ENCODE assay signal across 9 cellular contexts in genomic region chr18:11947214-11948119, GRCh38. TPM values are rescaled to one million over a fixed set of nuclear protein-coding genes. Genes with fewer than 3 reads are reported as not detected.
DNase-seq lines count a peak whose midpoint lies in the region; ATAC-seq, FAIRE-seq and TF ChIP-seq lines count a peak whose summit lies in the region.
"Had no signal": no experiment of that assay in that cellular context is flagged by ENCODE, and none has a peak within 500 bp of the region (broad histone marks: within the 10 kb centered on the region; RNA-seq: fewer than 3 reads in every experiment).

No MANE protein-coding gene starts in this region.

- DNase-seq in SK-N-SH (no peak), SHP77 treated with DMSO at 0.1 percent for 48 hours (lab: John Stamatoyannopoulos, UW) (peak; percentile 59), frontal cortex (ENCODE audit: low spot score in 2 of 2) (peak; percentile 54 to 72), substantia nigra (lab: John Stamatoyannopoulos, UW) (peak; percentile 15 to 86 (median 68))
- peak; percentile 58 for DNase-seq in activated naive CD4-positive, alpha-beta T cell treated with Interleukin-2 at 50 U/mL for 16 hours

- H3K36me3 ChIP-seq in SK-N-SH (replicated peaks in 1 of 2; ENCODE audit: control insufficient read depth in 1 of 2, insufficient read depth in 2 of 2, low read length in 1 of 2) (no peaks in the 10 kb centered on the region), neutrophil (no peaks in the 10 kb centered on the region)

- no peak for TF ChIP-seq RAD21 in SK-N-SH (IDR thresholded peaks at IDR 0.05; ENCODE audit: low read length)

- H3K27ac ChIP-seq in SK-N-SH (ENCODE audit: low read depth in 2 of 2, low read length in 1 of 2) = no peak overlapping the region
- peak overlapping the region; percentile 86 for H3K27ac ChIP-seq in neutrophil
- H3K27ac ChIP-seq in substantia nigra (ENCODE audit: low read depth, low read length, poor library complexity, severe bottlenecking) = peak overlapping the region; percentile 59

- no peak overlapping the region for H3K9ac ChIP-seq in SK-N-SH

- ATAC-seq in SK-N-SH treated with all-trans-retinoic acid at 6 μM for 48 hours = peak; percentile 38; the same call in 2 of the 3 replicates
- ATAC-seq in HG03139 (IDR thresholded peaks at IDR 0.05; ENCODE audit: unreplicated experiment) = peak; percentile 75

- H4K20me1 ChIP-seq in SK-N-SH (ENCODE audit: insufficient read depth) = no peaks in the 10 kb centered on the region

- no peaks in the 10 kb centered on the region for H3K79me2 ChIP-seq in SK-N-SH (ENCODE audit: insufficient read depth)

- H3K4me2 ChIP-seq in SK-N-SH = no peak overlapping the region

- WGBS in SK-N-SH (ENCODE audit: low lambda C conversion rate) = 61% methylated on average over 26 of the region's 52 CpGs

- TF ChIP-seq EP300 in SK-N-SH (IDR thresholded peaks at IDR 0.05; ENCODE audit: borderline replicate concordance in 1 of 2, low read depth in 1 of 2, low read length in 1 of 2) = no peak

- H3K4me3 ChIP-seq in SK-N-SH (ENCODE audit: low read depth in 2 of 2, low read length in 1 of 2) (no peak overlapping the region), neutrophil (ENCODE audit: low read depth in 1 of 2, low read length in 1 of 2) (peak overlapping the region; percentile 65 to 75)

- POLR2A ChIA-PET in SK-N-SH (lab: Yijun Ruan, JAX) = no interaction called here

- no peaks in the 10 kb centered on the region for H3F3A ChIP-seq in SK-N-SH (replicated peaks; ENCODE audit: insufficient read depth)

- no peak overlapping the region for H2AFZ ChIP-seq in SK-N-SH (ENCODE audit: low read depth)

- H3K9me3 ChIP-seq in SK-N-SH (no peaks in the 10 kb centered on the region), neutrophil (no peaks in the 10 kb centered on the region)

- H3K4me1 ChIP-seq in SK-N-SH (ENCODE audit: control insufficient read depth in 1 of 2, insufficient read depth in 2 of 2, low read depth in 1 of 2, low read length in 1 of 2) (no peaks in the 10 kb centered on the region), neutrophil (ENCODE audit: control insufficient read depth in 1 of 2, insufficient read depth in 1 of 2, low read depth in 1 of 2, low read length in 1 of 2) (peaks cover 20 to 21% of the 10 kb centered on the region in 2 experiments)

- no peak for TF ChIP-seq CTCF in SK-N-SH (IDR thresholded peaks at IDR 0.05)
- no peak for TF ChIP-seq CTCF in neutrophil (IDR thresholded peaks at IDR 0.05)

- CTCF ChIA-PET in SK-N-SH (lab: Yijun Ruan, JAX) = interaction anchor here (1.7 to 6.4 kb wide), 3 partner anchors 9 to 91 kb away, joined by 4 to 41 read pairs (median 28); no protein-coding TSS in a partner anchor

- H3K27me3 ChIP-seq in SK-N-SH (ENCODE audit: insufficient read depth) = no peaks in the 10 kb centered on the region; the same call in 1 of the 2 replicates
- no peaks in the 10 kb centered on the region for H3K27me3 ChIP-seq in neutrophil

- FAIRE-seq in frontal cortex (lab: Jason Lieb, UNC) = no peak
- FAIRE-seq: A204.1 had no signal

- H3K9me2 ChIP-seq in SK-N-SH = no peaks in the 10 kb centered on the region

TF ChIP-seq in SK-N-SH treated with all-trans-retinoic acid at 6 μM for 48 hours, 23 proteins besides CTCF, POLR2A, EP300 and RAD21 (continues in another document):
- TF ChIP-seq ZC3H10 (CRISPR knock-in tag; IDR thresholded peaks at IDR 0.05) (no peak), ESRRG (CRISPR knock-in tag; IDR thresholded peaks at IDR 0.05) (no peak), SNAI2 (CRISPR knock-in tag; IDR thresholded peaks at IDR 0.05) (no peak), ZFP3 (CRISPR knock-in tag; IDR thresholded peaks at IDR 0.05) (no peak), RARB (CRISPR knock-in tag; IDR thresholded peaks at IDR 0.05) (no peak), CREB5 (CRISPR knock-in tag; IDR thresholded peaks at IDR 0.05; ENCODE audit: low read depth) (no peak), PPARA (CRISPR knock-in tag; IDR thresholded peaks at IDR 0.05; ENCODE audit: borderline replicate concordance) (no peak), ZFP30 (CRISPR knock-in tag; IDR thresholded peaks at IDR 0.05) (no peak), ZNF8 (CRISPR knock-in tag; IDR thresholded peaks at IDR 0.05) (no peak)

TF ChIP-seq in SK-N-SH, 30 proteins besides CTCF, POLR2A, EP300 and RAD21:
- no peak for TF ChIP-seq EZH2phosphoT487 (IDR thresholded peaks at IDR 0.05; ENCODE audit: borderline replicate concordance, low read depth)
- no peak for TF ChIP-seq POLR2AphosphoS5 (IDR thresholded peaks at IDR 0.05; ENCODE audit: low read depth, low read length)
- TF ChIP-seq PBX3 (IDR thresholded peaks at IDR 0.05) = no peak
- no peak for TF ChIP-seq GATA2 (CRISPR knock-in tag; IDR thresholded peaks at IDR 0.05)
- TF ChIP-seq USF2 (IDR thresholded peaks at IDR 0.05; ENCODE audit: borderline replicate concordance, low read depth, low read length) = no peak

RNA-seq across cellular contexts. Expression of gene IMPA2, which starts 33.8 kb away (rescaled TPM):
- 0.18 TPM in 1 of 2 replicates, not detected in the other for polyA plus RNA-seq in SK-N-SH (2012; rRNA removed)
- 0.07 and 0.13 TPM in 2 replicates for polyA plus RNA-seq in SK-N-SH (2012; cell fraction: cytosol; rRNA removed)
- 0.11 and 0.34 TPM in 2 replicates for polyA plus RNA-seq in SK-N-SH (2012; cell fraction: nucleus; rRNA removed)
- 2.9 TPM for total RNA-seq in frontal cortex

RNA-seq across cellular contexts. Expression of gene MPPE1, which starts 39.4 kb away (rescaled TPM):
- polyA plus RNA-seq in SK-N-SH (2012; rRNA removed) = 13.2 and 16.7 TPM in 2 replicates
- 10.7 and 13.4 TPM in 2 replicates for polyA plus RNA-seq in SK-N-SH (2012; cell fraction: cytosol; rRNA removed)
- 30.3 and 36.3 TPM in 2 replicates for polyA plus RNA-seq in SK-N-SH (2012; cell fraction: nucleus; rRNA removed)
- total RNA-seq in frontal cortex = 16.3 TPM

Comparison
In these comparisons a context has a peak if more than half of its experiments do, and no peak if none do; other contexts are left out.
1. H3K27ac ChIP-seq: peak in neutrophil (single experiment) and substantia nigra (single experiment); none in SK-N-SH (0 of 2).
2. H3K4me3 ChIP-seq: peak in neutrophil (2 of 2); none in SK-N-SH (0 of 2).